ENCODE assay signal across 1 cellular context in the genomic region with DNA sequence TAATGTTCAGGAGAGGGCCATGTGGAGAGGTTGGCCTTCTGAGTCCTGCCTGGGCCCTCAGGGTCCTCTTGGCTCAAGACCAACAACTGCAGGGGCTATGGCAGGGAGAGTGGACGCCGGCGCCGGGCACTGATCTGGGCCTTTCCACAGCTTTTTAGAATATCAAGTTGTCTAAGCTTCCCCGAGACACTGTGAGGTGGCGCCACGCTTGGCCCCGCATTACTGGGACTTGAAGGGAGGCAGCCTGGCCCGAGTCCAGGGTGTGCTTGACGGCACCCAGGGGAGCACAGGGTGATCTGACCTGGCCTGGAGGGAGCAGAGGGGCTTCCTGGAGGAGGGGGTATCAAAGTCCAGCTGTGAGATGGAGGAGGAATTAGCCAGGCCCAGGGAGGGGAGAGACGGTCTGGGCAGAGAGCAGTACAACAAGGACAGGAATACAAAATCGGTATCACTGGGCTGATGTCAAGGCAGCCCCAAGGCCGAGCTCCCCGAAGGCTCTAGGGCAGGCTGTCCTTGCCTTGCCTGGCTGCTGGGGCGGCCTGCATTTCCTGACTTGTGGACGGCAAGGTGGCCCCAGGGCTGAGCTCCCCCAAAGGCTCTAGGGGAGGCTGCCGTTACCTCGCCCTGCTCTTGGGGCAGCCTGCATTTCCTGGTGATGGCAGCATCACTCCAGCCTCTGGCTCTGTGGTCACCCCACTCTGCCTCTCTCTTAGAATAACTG.
TF ChIP-seq lines count a peak whose summit lies in the region.

No MANE protein-coding gene starts in this region.

TF ChIP-seq in SK-N-SH, 30 proteins besides CTCF, POLR2A, EP300 and RAD21 (continued from another document):
- TF ChIP-seq NRF1 (IDR thresholded peaks at IDR 0.05; ENCODE audit: low read depth, low read length) (no peak), TAF1 (IDR thresholded peaks at IDR 0.05; ENCODE audit: borderline replicate concordance, low read depth, low read length) (no peak), JUND (IDR thresholded peaks at IDR 0.05) (no peak), TCF12 (IDR thresholded peaks at IDR 0.05) (no peak), ELF1 (IDR thresholded peaks at IDR 0.05) (no peak), MXI1 (IDR thresholded peaks at IDR 0.05; ENCODE audit: low read depth, low read length) (no peak), CHD2 (IDR thresholded peaks at IDR 0.05; ENCODE audit: low read length, partially characterized antibody) (no peak), YY1 (IDR thresholded peaks at IDR 0.05; ENCODE audit: low read depth) (no peak), USF1 (IDR thresholded peaks at IDR 0.05; ENCODE audit: borderline replicate concordance, low read depth) (no peak)
TF ChIP-seq in SK-N-SH: peak in this region for 0.
